Comparison of ENCODE assay signal across 17 cellular contexts in the genomic region with DNA sequence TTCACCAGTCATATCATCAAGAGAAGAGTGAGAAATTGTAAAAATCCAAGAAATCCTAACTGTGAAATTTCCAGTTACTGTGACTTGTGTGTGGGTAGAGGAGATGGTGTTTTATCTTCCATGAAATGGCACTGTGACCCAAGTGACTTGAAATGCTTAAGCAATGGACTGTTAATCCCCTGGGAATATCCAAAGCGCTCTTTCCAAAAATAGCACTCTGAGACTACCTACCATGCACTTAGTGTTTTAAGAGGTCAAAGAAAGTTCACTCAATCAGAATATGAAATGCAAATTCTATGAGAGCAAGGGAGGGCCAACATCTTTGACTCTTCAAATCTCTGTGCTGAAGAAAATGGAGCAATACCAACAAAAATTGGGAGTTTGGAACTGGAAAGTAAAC.
"Had no signal": no experiment of that assay in that cellular context is flagged by ENCODE, and none has a peak within 500 bp of the region (broad histone marks: within the 10 kb centered on the region; RNA-seq: fewer than 3 reads in every experiment).

No MANE protein-coding gene starts in this region.

- ATAC-seq: activated T-cell treated with anti-CD3 and anti-CD28 coated beads, Interleukin-2, amount 50 U/mL, for 4 hours; right lobe of liver; T-helper 17 cell; upper lobe of right lung had no signal

- H3K4me3 ChIP-seq: dorsolateral prefrontal cortex, lung, right lobe of liver, smooth muscle cell, upper lobe of right lung had no signal

- DNase-seq: activated CD4-positive, alpha-beta T cell treated with anti-CD3 and anti-CD28 coated beads, Interleukin-2, amount 50 U/mL, for 1 hour; activated CD4-positive, CD25-positive, alpha-beta regulatory T cell treated with anti-CD3 and anti-CD28 coated beads, Interleukin-2, amount 50 U/mL, for 72 hours; activated CD8-positive, alpha-beta memory T cell treated with anti-CD3 and anti-CD28 coated beads, Interleukin-2, amount 50 U/mL, for 4 hours; activated naive CD4-positive, alpha-beta T cell treated with anti-CD3 and anti-CD28 coated beads for 36 hours; activated T-cell treated with anti-CD3 and anti-CD28 coated beads, Interleukin-2, amount 50 U/mL, for 4 hours; anterior cingulate cortex; central memory CD4-positive, alpha-beta T cell; dorsolateral prefrontal cortex; immature natural killer cell; occipital lobe; posterior cingulate gyrus; right lobe of liver; stimulated activated CD4-positive, alpha-beta T cell treated with anti-CD3 and anti-CD28 coated beads, Interleukin-4, amount 100 ng/mL, for 1 hour; T-helper 17 cell; upper lobe of right lung had no signal
